ENCODE assay signal across 23 cellular contexts in the genomic region with DNA sequence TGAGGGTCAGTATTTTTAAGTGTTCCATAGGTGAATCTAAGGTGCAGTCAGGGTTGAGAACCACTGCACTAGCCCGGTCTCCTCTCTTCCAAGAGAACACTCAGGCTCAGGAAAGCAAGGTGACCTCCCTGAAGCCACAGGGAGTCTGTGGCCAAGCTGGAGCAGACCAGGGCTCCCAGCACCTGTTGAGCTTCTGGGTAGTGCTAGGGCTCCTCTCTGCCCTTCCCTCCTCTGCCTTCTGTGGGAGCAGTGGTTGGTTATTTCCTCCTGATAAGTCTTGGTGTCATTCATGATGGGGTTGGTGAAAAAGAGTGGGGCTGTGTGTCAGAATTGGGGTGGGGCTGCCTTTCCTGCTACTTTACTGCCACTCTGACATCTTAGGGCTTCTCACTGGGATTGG.
DNase-seq lines count a peak whose midpoint lies in the region; ATAC-seq lines count a peak whose summit lies in the region.
"Had no signal": no experiment of that assay in that cellular context is flagged by ENCODE, and none has a peak within 500 bp of the region (broad histone marks: within the 10 kb centered on the region; RNA-seq: fewer than 3 reads in every experiment).

No MANE protein-coding gene starts in this region.

- H3K79me1 ChIP-seq in neuronal stem cell (ENCODE audit: low read depth, low read length) = no peaks in the 10 kb centered on the region

- H3K14ac ChIP-seq in neuronal stem cell (ENCODE audit: low read length) = no peak overlapping the region

- H3K27me3 Mint-ChIP-seq in stimulated activated naive CD8-positive, alpha-beta T cell treated with anti-CD3 and anti-CD28 coated beads, Interleukin-15, amount 100 ng/mL, for 72 hours = peaks cover 62% of the 10 kb centered on the region

- H3K27ac ChIP-seq in neuronal stem cell (replicated peaks; ENCODE audit: low read length) = no peak overlapping the region
- H3K27ac ChIP-seq: A549; BLaER1 treated with 17β-estradiol and CSF1 and Interleukin-3, amounts not matched to agents 10 nM and 100 nM had no signal

- no peak for DNase-seq in stimulated activated naive CD8-positive, alpha-beta T cell treated with anti-CD3 and anti-CD28 coated beads, Interleukin-15, amount 100 ng/mL, for 72 hours
- DNase-seq in stimulated activated naive CD8-positive, alpha-beta T cell treated with anti-CD3 and anti-CD28 coated beads, Interleukin-15, Interleukin-2, amounts not matched to agents 100 U/mL and 50 U/mL, for 24 hours = no peak
- DNase-seq in UCSD-AML1 (lab: John Stamatoyannopoulos, UW; ENCODE audit: unreplicated experiment) = peak; percentile 33
- DNase-seq in neuronal stem cell (ENCODE audit: low spot score) = no peak
- DNase-seq in Right ventricle myocardium inferior (ENCODE audit: missing footprints) = no peak
- DNase-seq: 8988T; ACHN; AML-193; BE2C; CD4-positive, alpha-beta T cell; CD8-positive, alpha-beta memory T cell; DMS 273 treated with DMSO at 0.1 percent for 48 hours; DMS79; EL; GDM1 had no signal

- no peak overlapping the region for H3K4me3 Mint-ChIP-seq in stimulated activated naive CD8-positive, alpha-beta T cell treated with anti-CD3 and anti-CD28 coated beads, Interleukin-15, amount 100 ng/mL, for 72 hours
- H3K4me3 Mint-ChIP-seq: CD14-positive monocyte; CD4-positive, alpha-beta T cell; CD8-positive, alpha-beta memory T cell; GM23338 had no signal

- H3K18ac ChIP-seq in neuronal stem cell (ENCODE audit: low read length) = no peak overlapping the region

- no peak overlapping the region for H2BK15ac ChIP-seq in neuronal stem cell (ENCODE audit: low read length)

- no CpG with 5 or more reads among the region's 1 CpG for WGBS in neuronal stem cell (ENCODE audit: extremely low coverage in 2 of 2, insufficient read length in 2 of 2, insufficient replicate concordance in 1 of 2), 2 donors

- no peaks in the 10 kb centered on the region for H3K36me3 ChIP-seq in neuronal stem cell (replicated peaks in 1 of 2; ENCODE audit: control insufficient read depth in 2 of 2, insufficient read depth in 2 of 2, low read length in 2 of 2)
- H3K36me3 ChIP-seq: BE2C; BLaER1 treated with 17β-estradiol and CSF1 and Interleukin-3, amounts not matched to agents 10 nM and 100 nM; HAP-1 had no signal

- no peaks in the 10 kb centered on the region for H3K27me3 ChIP-seq in neuronal stem cell (ENCODE audit: control insufficient read depth in 3 of 3, insufficient read depth in 3 of 3, low read depth in 1 of 3, low read length in 3 of 3)
- H3K27me3 ChIP-seq: BE2C; BLaER1 treated with 17β-estradiol and CSF1 and Interleukin-3, amounts not matched to agents 10 nM and 100 nM had no signal

- no peaks in the 10 kb centered on the region for H3K4me1 ChIP-seq in neuronal stem cell (ENCODE audit: control insufficient read depth in 2 of 2, insufficient read depth in 1 of 2, low read depth in 1 of 2, low read length in 2 of 2)
- H3K4me1 ChIP-seq: BLaER1 treated with 17β-estradiol and CSF1 and Interleukin-3, amounts not matched to agents 10 nM and 100 nM; HAP-1 had no signal

- H2AK5ac ChIP-seq in neuronal stem cell (ENCODE audit: low read depth, low read length) = no peak overlapping the region

- intact Hi-C loops in Right ventricle myocardium inferior (cut with DNase I) = no loop called here

- H3K4me3 ChIP-seq in neuronal stem cell (ENCODE audit: low read length in 2 of 2) = no peak overlapping the region
- H3K4me3 ChIP-seq: A549; BLaER1 treated with 17β-estradiol and CSF1 and Interleukin-3, amounts not matched to agents 10 nM and 100 nM; GM12878; GM23338; HAP-1 had no signal

- no peak overlapping the region for H3K4ac ChIP-seq in neuronal stem cell (ENCODE audit: low read length)

- H3K9me3 ChIP-seq in neuronal stem cell (replicated peaks in 1 of 2; ENCODE audit: control insufficient read depth in 2 of 2, insufficient read depth in 1 of 2, low read depth in 1 of 2, low read length in 2 of 2) = no peaks in the 10 kb centered on the region
- H3K9me3 ChIP-seq: A549; BE2C; BLaER1 treated with 17β-estradiol and CSF1 and Interleukin-3, amounts not matched to agents 10 nM and 100 nM; HAP-1 had no signal

- H3K23ac ChIP-seq in neuronal stem cell (ENCODE audit: low read depth, low read length, poor library complexity) = no peak overlapping the region

- H3K9ac ChIP-seq in neuronal stem cell (ENCODE audit: low read depth, low read length, poor library complexity) = peak overlapping the region; percentile 30
- H3K9ac ChIP-seq: BLaER1 treated with 17β-estradiol and CSF1 and Interleukin-3, amounts not matched to agents 10 nM and 100 nM had no signal

- H3K4me1 Mint-ChIP-seq in stimulated activated naive CD8-positive, alpha-beta T cell treated with anti-CD3 and anti-CD28 coated beads, Interleukin-15, amount 100 ng/mL, for 72 hours = peaks cover 14% of the 10 kb centered on the region
- H3K4me1 Mint-ChIP-seq: CD14-positive monocyte; CD8-positive, alpha-beta memory T cell had no signal

- H3K27ac Mint-ChIP-seq in stimulated activated naive CD8-positive, alpha-beta T cell treated with anti-CD3 and anti-CD28 coated beads, Interleukin-15, amount 100 ng/mL, for 72 hours = no peak overlapping the region
- H3K27ac Mint-ChIP-seq: CD14-positive monocyte; CD4-positive, alpha-beta T cell; GM23338 had no signal

- peak; percentile 35 for ATAC-seq in stimulated activated naive CD8-positive, alpha-beta T cell treated with anti-CD3 and anti-CD28 coated beads, Interleukin-15, amount 100 ng/mL, for 72 hours
- ATAC-seq in stimulated activated naive CD8-positive, alpha-beta T cell treated with anti-CD3 and anti-CD28 coated beads, Interleukin-15, Interleukin-2, amounts not matched to agents 100 U/mL and 50 U/mL, for 24 hours = no peak
- ATAC-seq in GM19455 (IDR thresholded peaks at IDR 0.05; ENCODE audit: unreplicated experiment) = no peak
- ATAC-seq in Right ventricle myocardium inferior = no peak
- no peak for ATAC-seq in esophagus mucosa
- ATAC-seq: A549, GM12878, GM23338 had no signal

- H2AFZ ChIP-seq in neuronal stem cell (ENCODE audit: low read length) = no peak overlapping the region
- H2AFZ ChIP-seq: GM23338 had no signal

- no peak overlapping the region for H2BK120ac ChIP-seq in neuronal stem cell (ENCODE audit: low read depth, low read length)

- no peak overlapping the region for H2BK5ac ChIP-seq in neuronal stem cell (ENCODE audit: low read length)

- H2BK12ac ChIP-seq in neuronal stem cell (ENCODE audit: low read length) = no peak overlapping the region

- H3K9me3 Mint-ChIP-seq in stimulated activated naive CD8-positive, alpha-beta T cell treated with anti-CD3 and anti-CD28 coated beads, Interleukin-15, amount 100 ng/mL, for 72 hours = no peaks in the 10 kb centered on the region
- H3K9me3 Mint-ChIP-seq: CD14-positive monocyte; CD4-positive, alpha-beta T cell; CD8-positive, alpha-beta memory T cell; GM23338 had no signal

- H4K8ac ChIP-seq in neuronal stem cell (ENCODE audit: low read depth, low read length) = no peak overlapping the region

- no peak overlapping the region for H4K91ac ChIP-seq in neuronal stem cell (ENCODE audit: low read depth, low read length, poor library complexity)

- no peak overlapping the region for H3K4me2 ChIP-seq in neuronal stem cell (ENCODE audit: insufficient read depth, low read length, poor library complexity, severe bottlenecking)
- H3K4me2 ChIP-seq: A549; BLaER1 treated with 17β-estradiol and CSF1 and Interleukin-3, amounts not matched to agents 10 nM and 100 nM; GM23338 had no signal
